ENCODE assay signal across 13 cellular contexts in genomic region chr16:24701521-24701951, GRCh38. TPM values are rescaled to one million over a fixed set of nuclear protein-coding genes. Genes with fewer than 3 reads are reported as not detected.
DNase-seq lines count a peak whose midpoint lies in the region; ATAC-seq, FAIRE-seq and TF ChIP-seq lines count a peak whose summit lies in the region.
"Had no signal": no experiment of that assay in that cellular context is flagged by ENCODE, and none has a peak within 500 bp of the region (broad histone marks: within the 10 kb centered on the region; RNA-seq: fewer than 3 reads in every experiment).

No MANE protein-coding gene starts in this region.

- no peak overlapping the region for H3K4me3 ChIP-seq in liver (ENCODE audit: low read depth in 1 of 3, low read length in 3 of 3)
- no peak overlapping the region for H3K4me3 ChIP-seq in HepG2 (replicated peaks in 1 of 3; ENCODE audit: insufficient read depth in 1 of 3, low read depth in 2 of 3, low read length in 3 of 3)
- H3K4me3 ChIP-seq in endothelial cell of umbilical vein (replicated peaks in 1 of 3; ENCODE audit: insufficient read depth in 1 of 3, low read depth in 1 of 3, low read length in 3 of 3) = peak overlapping the region in 1 of 3 experiments; percentile 41
- H3K4me3 ChIP-seq in muscle layer of duodenum (ENCODE audit: low read depth in 1 of 2, low read length in 2 of 2) = no peak overlapping the region
- H3K4me3 ChIP-seq: HAP-1 had no signal

- H3K36me3 ChIP-seq in liver (ENCODE audit: control insufficient read depth in 4 of 4, insufficient read depth in 3 of 4, low read depth in 1 of 4, low read length in 3 of 4) = no peaks in the 10 kb centered on the region
- no peaks in the 10 kb centered on the region for H3K36me3 ChIP-seq in HepG2 (replicated peaks in 1 of 2; ENCODE audit: control insufficient read depth in 1 of 2, insufficient read depth in 2 of 2, low read length in 2 of 2)
- H3K36me3 ChIP-seq in endothelial cell of umbilical vein (ENCODE audit: control insufficient read depth in 2 of 2, extremely low read depth in 1 of 2, insufficient read depth in 2 of 2, low read length in 2 of 2) = no peaks in the 10 kb centered on the region
- no peaks in the 10 kb centered on the region for H3K36me3 ChIP-seq in muscle layer of duodenum (ENCODE audit: control insufficient read depth in 1 of 2, insufficient read depth in 2 of 2, low read length in 2 of 2)
- H3K36me3 ChIP-seq: HAP-1 had no signal

- dilution Hi-C loops in endothelial cell of umbilical vein (cut with MboI; ENCODE audit: extremely low pct_ligation_motif_present, low sequenced_read_pairs) = no loop called here

- no peak overlapping the region for H3K4me2 ChIP-seq in HepG2 (ENCODE audit: low read depth, low read length)
- peak overlapping the region; percentile 95 for H3K4me2 ChIP-seq in endothelial cell of umbilical vein (ENCODE audit: insufficient read depth, low read length)

- CTCF ChIA-PET in HepG2 (lab: Yijun Ruan, JAX; ENCODE audit: low intra/inter-chr PET ratio, low total read pairs) (no interaction called here), endothelial cell of umbilical vein (lab: Charles Lee) (interaction anchor here (0.6 to 1.6 kb wide), 6 partner anchors 18 to 101 kb away, joined by 3 to 7 read pairs (median 3); no protein-coding TSS in a partner anchor)

- in situ Hi-C loops in HepG2 (cut with HindIII; ENCODE audit: extremely low pct_ligation_motif_present, low pct_unique_long_range_greater_than_20kb) = no loop called here

- no peaks in the 10 kb centered on the region for H3K27me3 ChIP-seq in liver (ENCODE audit: control insufficient read depth in 4 of 4, insufficient read depth in 4 of 4, low read length in 3 of 4)
- 0 out of 5 replicates have a peak, but pooled peaks cover 0 to 6% of the 10 kb centered on the region in 2 experiments for H3K27me3 ChIP-seq in HepG2 (ENCODE audit: control insufficient read depth in 1 of 2, insufficient read depth in 2 of 2, low read length in 2 of 2)
- no peaks in the 10 kb centered on the region for H3K27me3 ChIP-seq in endothelial cell of umbilical vein (ENCODE audit: control insufficient read depth in 2 of 2, insufficient read depth in 2 of 2, low read length in 2 of 2)
- no peaks in the 10 kb centered on the region for H3K27me3 ChIP-seq in muscle layer of duodenum (ENCODE audit: low read depth, low read length)

- 33% methylated on average over 5 of the region's 5 CpGs for WGBS in liver
- WGBS in HepG2 (ENCODE audit: low lambda C conversion rate) = 72% methylated on average over 5 of the region's 5 CpGs

- no peaks in the 10 kb centered on the region for H3K79me2 ChIP-seq in HepG2 (ENCODE audit: insufficient read depth, low read length)
- H3K79me2 ChIP-seq in endothelial cell of umbilical vein (ENCODE audit: control insufficient read depth, insufficient read depth, low read length) = no peaks in the 10 kb centered on the region

- BruUV-seq in HepG2 (replicated peaks; lab: Mats Ljungman, UMichigan) (no TSS peak), endothelial cell of umbilical vein (replicated peaks; lab: Mats Ljungman, UMichigan) (TSS peak; percentile 90)

- no peaks in the 10 kb centered on the region for H3K9me3 ChIP-seq in liver (ENCODE audit: control insufficient read depth in 4 of 4, low read length in 3 of 4)
- no peaks in the 10 kb centered on the region for H3K9me3 ChIP-seq in HepG2 (ENCODE audit: low read length)
- H3K9me3 ChIP-seq in endothelial cell of umbilical vein (replicated peaks; ENCODE audit: control insufficient read depth, insufficient read depth, low read length) = no peaks in the 10 kb centered on the region
- no peaks in the 10 kb centered on the region for H3K9me3 ChIP-seq in muscle layer of duodenum (ENCODE audit: control insufficient read depth in 1 of 2, low read length in 2 of 2)
- H3K9me3 ChIP-seq: HAP-1 had no signal

- H3K9ac ChIP-seq in liver (ENCODE audit: low read depth in 1 of 2, low read length in 2 of 2) (no peak overlapping the region), HepG2 (ENCODE audit: insufficient read depth, low read depth, low read length) (no peak overlapping the region), endothelial cell of umbilical vein (replicated peaks; ENCODE audit: extremely low read depth, insufficient read depth, low read length) (peak overlapping the region; percentile 66)

- H2AFZ ChIP-seq in HepG2 (ENCODE audit: low read length) = no peak overlapping the region
- H2AFZ ChIP-seq in endothelial cell of umbilical vein (ENCODE audit: low read depth, low read length) = peak overlapping the region; percentile 83

- TF ChIP-seq RAD21 in liver (IDR thresholded peaks at IDR 0.05) (no peak), HepG2 (CRISPR knock-in tag; IDR thresholded peaks at IDR 0.05) (no peak)

- no peaks in the 10 kb centered on the region for H3K9me1 ChIP-seq in endothelial cell of umbilical vein (replicated peaks; ENCODE audit: control insufficient read depth, extremely low read depth, insufficient read depth, low read length)

- TF ChIP-seq EP300 in HepG2 (IDR thresholded peaks at IDR 0.05; ENCODE audit: low read depth in 2 of 2, low read length in 2 of 2) = no peak
- TF ChIP-seq EP300 in HepG2 (CRISPR knock-in tag; IDR thresholded peaks at IDR 0.05; ENCODE audit: borderline replicate concordance) = no peak

- TF ChIP-seq POLR2A in HepG2 (IDR thresholded peaks at IDR 0.05; ENCODE audit: insufficient read depth in 1 of 2, low read depth in 2 of 2, low read length in 2 of 2) = no peak
- TF ChIP-seq POLR2A in endothelial cell of umbilical vein (IDR thresholded peaks at IDR 0.05; ENCODE audit: low read depth, low read length) = peak; percentile 32

- H4K20me1 ChIP-seq in HepG2 (ENCODE audit: insufficient read depth, low read length) (no peaks in the 10 kb centered on the region), endothelial cell of umbilical vein (replicated peaks; ENCODE audit: control insufficient read depth, extremely low read depth, insufficient read depth, low read length) (no peaks in the 10 kb centered on the region)

- ATAC-seq in HepG2 (no peak), GM18868 (IDR thresholded peaks at IDR 0.05; ENCODE audit: unreplicated experiment) (no peak)

- intact Hi-C loops in HepG2 (cut with micrococcal nuclease; ENCODE audit: unreplicated experiment) = no loop called here
- intact Hi-C loops in endothelial cell of umbilical vein (cut with micrococcal nuclease) = loop anchor here (1.0 to 2.0 kb wide), 6 partner anchors 15 to 125 kb away; partner anchors contain the start of gene TNRC6A

- POLR2A ChIA-PET in HepG2 (lab: Yijun Ruan, JAX) (no interaction called here), endothelial cell of umbilical vein (lab: Charles Lee) (no interaction called here)

- no peak for TF ChIP-seq CTCF in liver (IDR thresholded peaks at IDR 0.05; ENCODE audit: low read depth, low read length, missing input control)
- no peak for TF ChIP-seq CTCF in HepG2 (CRISPR knock-in tag; IDR thresholded peaks at IDR 0.05)
- no peak for TF ChIP-seq CTCF in endothelial cell of umbilical vein (IDR thresholded peaks at IDR 0.05; ENCODE audit: extremely low read depth in 1 of 2, insufficient read depth in 1 of 2, low read depth in 1 of 2, low read length in 2 of 2)

- H3K27ac ChIP-seq in liver (ENCODE audit: low read depth in 1 of 2, low read length in 2 of 2) (peak overlapping the region; percentile 3 to 54), HepG2 (ENCODE audit: extremely low read length, insufficient read depth, low read length) (no peak overlapping the region), endothelial cell of umbilical vein (ENCODE audit: insufficient read depth, low read depth, low read length) (peak overlapping the region; percentile 81), muscle layer of duodenum (ENCODE audit: low read length) (peak overlapping the region; percentile 43)
- H3K27ac ChIP-seq: VCaP had no signal

- H3K4me1 ChIP-seq in liver (ENCODE audit: control insufficient read depth in 4 of 4, insufficient read depth in 4 of 4, low read length in 3 of 4) (peaks cover 0 to 5% (median 3%) of the 10 kb centered on the region in 4 donors), HepG2 (ENCODE audit: insufficient read depth, low read length) (peaks cover 37% of the 10 kb centered on the region), endothelial cell of umbilical vein (ENCODE audit: control insufficient read depth, extremely low read depth, insufficient read depth, low read length) (peaks cover 20% of the 10 kb centered on the region), muscle layer of duodenum (ENCODE audit: control insufficient read depth in 1 of 2, insufficient read depth in 2 of 2, low read length in 2 of 2) (peaks cover 0 to 6% of the 10 kb centered on the region in 2 donors)
- H3K4me1 ChIP-seq: HAP-1 had no signal

- FAIRE-seq in HepG2 (lab: Jason Lieb, UNC) = no peak
- FAIRE-seq in endothelial cell of umbilical vein (lab: Jason Lieb, UNC) = no peak

- DNase-seq in HepG2 (ENCODE audit: low spot score) (no peak), endothelial cell of umbilical vein (ENCODE audit: low read depth, low spot score) (peak; percentile 67), Ammon's horn (ENCODE audit: low spot score) (no peak), cortex of kidney (lab: John Stamatoyannopoulos, UW) (no peak)
- DNase-seq in activated CD4-positive, alpha-beta T cell treated with anti-CD3 and anti-CD28 coated beads, Interleukin-2, amount 50 U/mL, for 48 hours = no peak
- DNase-seq: activated naive CD4-positive, alpha-beta T cell treated with anti-CD3 and anti-CD28 coated beads, Interleukin-2, amount 50 U/mL, for 16 hours; NCI-H524 treated with DMSO at 0.1 percent for 48 hours; stimulated activated naive CD8-positive, alpha-beta T cell treated with anti-CD3 and anti-CD28 coated beads, Interleukin-15, Interleukin-2, amounts not matched to agents 100 U/mL and 50 U/mL, for 24 hours had no signal

RNA-seq across cellular contexts. Expression of gene TNRC6A, which starts 27.9 kb away (rescaled TPM):
- total RNA-seq in liver (10 to 100 TPM; 21.7 to 42.3 TPM), HepG2 (2016; rRNA removed; fragmentation: Illumina TruSeq; extraction: Trizol) (26.7 and 30.9 TPM in 2 replicates), endothelial cell of umbilical vein (62.7 and 74.5 TPM in 2 replicates)
- polyA plus RNA-seq in liver (10 to 100 TPM in 1 of 2 donors, 1 to 10 TPM in 1; 9.3 to 24.0 TPM), HepG2 (2011; rRNA removed) (43.6 and 49.2 TPM in 2 replicates), endothelial cell of umbilical vein (39.3 and 51.5 TPM in 2 replicates)
- total RNA-seq in HepG2 (2016; cell fraction: cytosol; rRNA removed; fragmentation: Illumina TruSeq; extraction: Trizol; ENCODE audit: low read depth) = 6.9 and 8.1 TPM in 2 replicates
- 24.9 and 33.4 TPM in 2 replicates for total RNA-seq in HepG2 (2016; cell fraction: insoluble cytoplasmic fraction; rRNA removed; fragmentation: Illumina TruSeq; extraction: Trizol)
- total RNA-seq in HepG2 (2016; cell fraction: membrane; rRNA removed; fragmentation: Illumina TruSeq; extraction: Trizol) = 10.5 and 13.0 TPM in 2 replicates
- 75.1 and 92.8 TPM in 2 replicates for total RNA-seq in HepG2 (2016; cell fraction: nucleus; rRNA removed; fragmentation: Illumina TruSeq; extraction: Trizol)
- 25.1 and 25.7 TPM in 2 replicates for polyA plus RNA-seq in HepG2 (2011; cell fraction: cytosol; rRNA removed)
- polyA plus RNA-seq in HepG2 (2011; cell fraction: nucleus; rRNA removed) = 154 and 160 TPM in 2 replicates
- polyA plus RNA-seq in HepG2 (2012) = 30.0 and 33.6 TPM in 2 replicates
- 0.53 and 1.5 TPM in 2 replicates for polyA plus RNA-seq in HepG2 (2016; cell fraction: cytosol; fragmentation: Illumina TruSeq; extraction: Trizol; ENCODE audit: low read depth)
- polyA plus RNA-seq in HepG2 (2016; cell fraction: insoluble cytoplasmic fraction; fragmentation: Illumina TruSeq; extraction: Trizol; ENCODE audit: low read depth) = 17.2 and 18.0 TPM in 2 replicates
- polyA plus RNA-seq in HepG2 (2016; cell fraction: membrane; fragmentation: Illumina TruSeq; extraction: Trizol; ENCODE audit: low read depth) = 1.1 and 1.6 TPM in 2 replicates
- polyA plus RNA-seq in HepG2 (2016; cell fraction: nucleus; fragmentation: Illumina TruSeq; extraction: Trizol; ENCODE audit: insufficient read depth, low read depth) = 103 and 113 TPM in 2 replicates
- 70.9 TPM in 2 replicates for polyA minus RNA-seq in HepG2 (2011; rRNA and poly(A)+ RNA removed; ENCODE audit: low replicate concordance)
- polyA minus RNA-seq in HepG2 (2011; cell fraction: cytosol; rRNA and poly(A)+ RNA removed) = 19.3 and 29.4 TPM in 2 replicates
- 205 and 259 TPM in 2 replicates for polyA minus RNA-seq in HepG2 (2011; cell fraction: nucleus; rRNA and poly(A)+ RNA removed)
- polyA plus RNA-seq in endothelial cell of umbilical vein (2011; cell fraction: cytosol; rRNA removed) = 28.3 TPM in 2 replicates
- 170 and 189 TPM in 2 replicates for polyA plus RNA-seq in endothelial cell of umbilical vein (2011; cell fraction: nucleus; rRNA removed)
- 24.8 and 33.9 TPM in 2 replicates for polyA plus RNA-seq in endothelial cell of umbilical vein (2012)
- 113 and 131 TPM in 2 replicates for polyA minus RNA-seq in endothelial cell of umbilical vein
- polyA minus RNA-seq in endothelial cell of umbilical vein (2011; cell fraction: cytosol; rRNA and poly(A)+ RNA removed) = 28.0 TPM
- polyA minus RNA-seq in endothelial cell of umbilical vein (2011; cell fraction: nucleus; rRNA and poly(A)+ RNA removed) = 121 and 184 TPM in 2 replicates
